Comparison of ENCODE assay signal across 8 cellular contexts in the genomic region with DNA sequence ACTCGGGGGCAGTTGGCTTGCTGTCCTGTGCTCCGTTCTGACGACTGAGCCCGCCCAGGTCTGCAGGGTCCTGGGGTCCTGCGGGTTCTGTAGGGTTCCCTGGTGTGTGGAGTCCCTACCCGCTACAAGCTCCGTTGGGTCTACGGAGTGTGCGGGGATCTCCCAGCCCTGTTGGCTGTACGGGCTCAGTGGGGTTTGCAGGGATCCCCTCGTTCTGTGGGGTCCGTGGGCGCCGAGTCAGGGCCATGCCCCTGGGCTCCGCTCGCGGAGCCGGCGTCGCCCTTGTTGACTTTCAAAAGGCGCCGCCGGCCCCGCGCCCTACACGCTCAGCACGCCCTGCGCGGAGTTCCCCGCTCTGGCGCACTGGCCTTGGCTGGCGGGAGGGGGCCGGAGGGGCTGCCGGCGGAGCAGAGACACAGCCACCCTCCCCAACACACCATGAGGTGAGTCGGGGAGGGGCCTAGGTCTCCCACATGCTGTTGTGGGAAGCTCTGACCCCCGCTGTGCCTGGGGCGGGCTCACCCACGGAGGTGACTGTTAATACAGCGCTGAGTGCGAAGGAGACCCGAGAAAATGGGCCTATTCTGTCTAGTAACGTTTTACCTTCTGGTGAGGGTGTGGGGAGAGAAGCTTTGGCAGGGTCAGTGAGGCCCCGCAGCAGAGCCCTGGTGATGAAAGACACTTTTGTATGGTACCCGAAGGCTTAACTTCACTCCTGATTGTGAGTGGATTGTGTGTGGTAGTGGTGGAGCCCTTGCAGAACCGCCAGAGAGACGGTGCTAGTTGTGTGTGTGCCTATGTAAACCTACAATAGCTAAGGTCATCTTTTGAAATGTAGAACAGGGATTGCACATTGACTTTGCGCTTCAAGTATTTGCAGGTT. TPM values are rescaled to one million over a fixed set of nuclear protein-coding genes. Genes with fewer than 3 reads are reported as not detected.
DNase-seq lines count a peak whose midpoint lies in the region; ATAC-seq lines count a peak whose summit lies in the region.

No MANE protein-coding gene starts in this region.

- POLR2A ChIA-PET in naive thymus-derived CD4-positive, alpha-beta T cell (lab: Charles Lee), result interaction anchor here (0.8 to 1.7 kb wide), 4 partner anchors 10 to 179 kb away, joined by 3 to 4 read pairs (median 4); a partner anchor contains a TSS

- peaks cover 41% of the 10 kb centered on the region for H3K4me1 ChIP-seq in CD4-positive, CD25-positive, alpha-beta regulatory T cell (ENCODE audit: control insufficient read depth, insufficient read depth, low read length, poor library complexity, severe bottlenecking)
- peaks cover 33% of the 10 kb centered on the region for H3K4me1 ChIP-seq in HUES64 (ENCODE audit: insufficient read depth, low read length)
- H3K4me1 ChIP-seq in naive thymus-derived CD4-positive, alpha-beta T cell (ENCODE audit: control insufficient read depth in 2 of 2, insufficient read depth in 2 of 2, low read length in 2 of 2), result peaks cover 23 to 32% of the 10 kb centered on the region in 2 donors

- no peaks in the 10 kb centered on the region for H3K9me3 ChIP-seq in CD4-positive, CD25-positive, alpha-beta regulatory T cell (ENCODE audit: control insufficient read depth in 2 of 2, low read length in 2 of 2)
- H3K9me3 ChIP-seq in HUES64 (ENCODE audit: insufficient read depth, low read depth, low read length), result no peaks in the 10 kb centered on the region
- no peaks in the 10 kb centered on the region for H3K9me3 ChIP-seq in naive thymus-derived CD4-positive, alpha-beta T cell (ENCODE audit: control insufficient read depth in 2 of 3, low read length in 3 of 3)

- H3K27me3 ChIP-seq in CD4-positive, CD25-positive, alpha-beta regulatory T cell (ENCODE audit: control insufficient read depth, insufficient read depth, low read length), result no peaks in the 10 kb centered on the region
- H3K27me3 ChIP-seq in HUES64 (ENCODE audit: insufficient read depth, low read length), result no peaks in the 10 kb centered on the region
- no peaks in the 10 kb centered on the region for H3K27me3 ChIP-seq in naive thymus-derived CD4-positive, alpha-beta T cell (ENCODE audit: control insufficient read depth in 2 of 2, insufficient read depth in 2 of 2, low read length in 2 of 2)

- H3K36me3 ChIP-seq in CD4-positive, CD25-positive, alpha-beta regulatory T cell (ENCODE audit: control insufficient read depth, insufficient read depth, low read length), result no peaks in the 10 kb centered on the region
- 0 out of 2 replicates have a peak, but pooled peaks cover 2% of the 10 kb centered on the region for H3K36me3 ChIP-seq in HUES64 (ENCODE audit: insufficient read depth, low read length)
- no peaks in the 10 kb centered on the region for H3K36me3 ChIP-seq in naive thymus-derived CD4-positive, alpha-beta T cell (ENCODE audit: control insufficient read depth in 2 of 3, insufficient read depth in 3 of 3, low read length in 3 of 3)

- H3K9ac ChIP-seq in HUES64 (ENCODE audit: low read depth, low read length), result peak overlapping the region; percentile 84

- ATAC-seq in CD4-positive, CD25-positive, alpha-beta regulatory T cell (ENCODE audit: low read depth in 2 of 2), result peak; percentile 80 to 85
- ATAC-seq in GM21367 (IDR thresholded peaks at IDR 0.05; ENCODE audit: unreplicated experiment), result peak; percentile 68
- ATAC-seq in esophagus mucosa, result peak; percentile 74
- peak; percentile 93 for ATAC-seq in naive thymus-derived CD4-positive, alpha-beta T cell

- H3K9me3 Mint-ChIP-seq in CD4-positive, CD25-positive, alpha-beta regulatory T cell, result no peaks in the 10 kb centered on the region
- H3K9me3 Mint-ChIP-seq in naive thymus-derived CD4-positive, alpha-beta T cell, result no peaks in the 10 kb centered on the region

- 3% methylated on average over 48 of the region's 48 CpGs for WGBS in HUES64

- peak overlapping the region; percentile 63 for H3K4me3 ChIP-seq in CD4-positive, CD25-positive, alpha-beta regulatory T cell (ENCODE audit: low read depth, low read length)
- peak overlapping the region; percentile 89 for H3K4me3 ChIP-seq in HUES64 (ENCODE audit: low read length)
- H3K4me3 ChIP-seq in naive thymus-derived CD4-positive, alpha-beta T cell (ENCODE audit: low read length), result peak overlapping the region; percentile 54

- CTCF ChIA-PET in naive thymus-derived CD4-positive, alpha-beta T cell (lab: Charles Lee), result interaction anchor here (0.6 to 1.1 kb wide), 2 partner anchors 63 to 258 kb away, joined by 3 read pairs; no protein-coding TSS in a partner anchor

- H3K36me3 Mint-ChIP-seq in CD4-positive, CD25-positive, alpha-beta regulatory T cell, result peaks cover 3% of the 10 kb centered on the region
- H3K36me3 Mint-ChIP-seq in naive thymus-derived CD4-positive, alpha-beta T cell, result peaks cover 0 to 8% (median 3%) of the 10 kb centered on the region in 5 donors

- peaks cover 4% of the 10 kb centered on the region for H3K27me3 Mint-ChIP-seq in CD4-positive, CD25-positive, alpha-beta regulatory T cell
- H3K27me3 Mint-ChIP-seq in naive thymus-derived CD4-positive, alpha-beta T cell, result no peaks in the 10 kb centered on the region

- H3K4me1 Mint-ChIP-seq in CD4-positive, CD25-positive, alpha-beta regulatory T cell, result peaks cover 59 to 87% (median 71%) of the 10 kb centered on the region in 4 donors
- H3K4me1 Mint-ChIP-seq in naive thymus-derived CD4-positive, alpha-beta T cell, result peaks cover 51 to 96% (median 79%) of the 10 kb centered on the region in 7 donors

- peak; percentile 48 to 76 (median 53) for DNase-seq in CD4-positive, CD25-positive, alpha-beta regulatory T cell
- DNase-seq in activated T-cell treated with anti-CD3 and anti-CD28 coated beads for 4 hours (peak; percentile 59), NCI-H226 (no peak)
- peak; percentile 36 to 77 (median 58) for DNase-seq in naive thymus-derived CD4-positive, alpha-beta T cell
- DNase-seq in stimulated activated CD8-positive, alpha-beta memory T cell treated with anti-CD3 and anti-CD28 coated beads, Interleukin-7, amount 100 ng/mL, for 48 hours (ENCODE audit: extremely low read depth in 1 of 2, low read depth in 1 of 2), result peak; percentile 53 to 57

- intact Hi-C loops in naive thymus-derived CD4-positive, alpha-beta T cell (cut with micrococcal nuclease), result loop anchor here (1.0 to 5.0 kb wide), 5 partner anchors 8 to 35 kb away; a partner anchor contains a TSS

- H3K4me3 Mint-ChIP-seq in CD4-positive, CD25-positive, alpha-beta regulatory T cell, result peak overlapping the region; percentile 81 to 83 (median 82)
- H3K4me3 Mint-ChIP-seq in naive thymus-derived CD4-positive, alpha-beta T cell, result peak overlapping the region; percentile 77 to 88 (median 84)

- no peak overlapping the region for H3K27ac ChIP-seq in CD4-positive, CD25-positive, alpha-beta regulatory T cell (ENCODE audit: insufficient read depth, low read length, poor library complexity, severe bottlenecking)
- H3K27ac ChIP-seq in HUES64 (ENCODE audit: low read depth, low read length), result peak overlapping the region; percentile 25; the same call in 1 of the 2 replicates
- H3K27ac ChIP-seq in naive thymus-derived CD4-positive, alpha-beta T cell (ENCODE audit: low read depth, low read length), result peak overlapping the region; percentile 49

- peak overlapping the region in 2 of 3 donors; percentile 74 to 88 for H3K27ac Mint-ChIP-seq in CD4-positive, CD25-positive, alpha-beta regulatory T cell
- peak overlapping the region; percentile 50 to 93 (median 80) for H3K27ac Mint-ChIP-seq in naive thymus-derived CD4-positive, alpha-beta T cell

RNA-seq across cellular contexts. Expression of a gene that starts 8.1 kb away (rescaled TPM):
- total RNA-seq in CD4-positive, CD25-positive, alpha-beta regulatory T cell, result 75.9 TPM
- 10 to 100 TPM in 2 of 4 donors, 1 to 10 TPM in 2; 6.7 to 13.6 (median 10.2) TPM for polyA plus RNA-seq in CD4-positive, CD25-positive, alpha-beta regulatory T cell
- polyA plus RNA-seq in HUES64 (2013, experiment 1 of 2), result 33.2 TPM
- polyA plus RNA-seq in HUES64 (2013, experiment 2 of 2), result 28.0 TPM
- 32.8 TPM for total RNA-seq in esophagus mucosa
- total RNA-seq in naive thymus-derived CD4-positive, alpha-beta T cell, result 10 to 100 TPM; 55.0 to 86.5 (median 62.1) TPM
- 10 to 100 TPM; 14.7 to 18.1 TPM for polyA plus RNA-seq in naive thymus-derived CD4-positive, alpha-beta T cell

RNA-seq across cellular contexts. Expression of a gene that starts 26.3 kb away (rescaled TPM):
- total RNA-seq in CD4-positive, CD25-positive, alpha-beta regulatory T cell, result 2.9 TPM
- 10 to 100 TPM in 3 of 4 donors, 1 to 10 TPM in 1; 4.4 to 16.0 (median 14.2) TPM for polyA plus RNA-seq in CD4-positive, CD25-positive, alpha-beta regulatory T cell
- 9.6 TPM for polyA plus RNA-seq in HUES64 (2013, experiment 1 of 2)
- polyA plus RNA-seq in HUES64 (2013, experiment 2 of 2), result 13.0 TPM
- 15.3 TPM for total RNA-seq in esophagus mucosa
- 10 to 100 TPM in 4 of 5 experiments, 1 to 10 TPM in 1; 8.0 to 18.3 (median 10.2) TPM for total RNA-seq in naive thymus-derived CD4-positive, alpha-beta T cell
- polyA plus RNA-seq in naive thymus-derived CD4-positive, alpha-beta T cell, result 10 to 100 TPM; 22.8 to 23.4 TPM
